In the genomic region with DNA sequence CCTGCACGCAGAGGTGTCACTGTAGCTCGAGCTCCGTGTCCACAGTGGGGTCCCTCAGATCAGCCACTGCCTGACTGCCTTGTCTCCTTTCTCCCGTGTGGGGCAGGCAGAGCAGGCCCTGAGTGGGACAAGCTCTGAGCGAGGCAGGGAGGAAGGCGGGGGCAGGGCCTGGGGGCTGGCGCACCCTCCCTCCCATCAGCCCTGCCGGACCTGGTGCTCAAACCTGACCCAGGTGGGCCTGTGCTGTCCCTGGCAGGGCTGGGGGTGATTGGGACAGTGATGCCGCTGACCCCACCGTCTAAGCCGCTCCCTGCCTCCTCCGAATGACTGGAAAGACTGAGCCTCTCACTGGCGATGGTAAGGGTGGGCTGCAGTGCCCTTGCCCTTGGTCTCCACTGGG, we compare ENCODE assay signal across 28 cellular contexts.
"Had no signal": no experiment of that assay in that cellular context is flagged by ENCODE, and none has a peak within 500 bp of the region (broad histone marks: within the 10 kb centered on the region; RNA-seq: fewer than 3 reads in every experiment).

No MANE protein-coding gene starts in this region.

- H3K36me3 ChIP-seq: stomach, suprapubic skin, thoracic aorta, thyroid gland, tibial artery, tibial nerve, transverse colon, upper lobe of left lung, upper lobe of right lung, uterus, vagina had no signal

- H3K4me3 Mint-ChIP-seq: stimulated activated effector memory CD8-positive, alpha-beta T cell treated with anti-CD3 and anti-CD28 coated beads, Interleukin-12 subunit alpha, Interleukin-12 subunit beta, amount 100 ng/mL, for 72 hours; stimulated activated memory B cell treated with anti-CD40 and anti-IgM and Interleukin-4, amounts not matched to agents 10 μg/mL and 1 μg/mL and 100 μg/mL, for 72 hours; stimulated activated naive B cell treated with anti-CD40 and anti-IgM and Interleukin-4, amounts not matched to agents 10 μg/mL and 1 μg/mL and 100 μg/mL, for 72 hours; stimulated activated naive CD8-positive, alpha-beta T cell treated with anti-CD3 and anti-CD28 coated beads, Interleukin-15, amount 100 ng/mL, for 72 hours; stimulated activated naive CD8-positive, alpha-beta T cell treated with anti-CD3 and anti-CD28 coated beads, Interleukin-15, Interleukin-2, amounts not matched to agents 100 ng/mL and 50 ng/mL, for 24 hours; type B pancreatic cell had no signal

- H3K9me3 ChIP-seq: testis, thyroid gland, transverse colon, upper lobe of right lung had no signal

- H3K36me3 Mint-ChIP-seq: stimulated activated effector memory CD8-positive, alpha-beta T cell treated with anti-CD3 and anti-CD28 coated beads, Interleukin-12 subunit alpha, Interleukin-12 subunit beta, amount 100 ng/mL, for 72 hours; stimulated activated memory B cell treated with anti-CD40 and anti-IgM and Interleukin-4, amounts not matched to agents 10 μg/mL and 1 μg/mL and 100 μg/mL, for 72 hours; stimulated activated naive B cell treated with anti-CD40 and anti-IgM and Interleukin-4, amounts not matched to agents 10 μg/mL and 1 μg/mL and 100 μg/mL, for 72 hours; type B pancreatic cell had no signal

- H3K27me3 ChIP-seq: testis, thyroid gland, tibial nerve, transverse colon, upper lobe of left lung, upper lobe of right lung, uterus, vagina had no signal

- H3K9me3 Mint-ChIP-seq: stimulated activated effector memory CD8-positive, alpha-beta T cell treated with anti-CD3 and anti-CD28 coated beads, Interleukin-12 subunit alpha, Interleukin-12 subunit beta, amount 100 ng/mL, for 72 hours; stimulated activated naive CD8-positive, alpha-beta T cell treated with anti-CD3 and anti-CD28 coated beads, Interleukin-15, Interleukin-2, amounts not matched to agents 100 ng/mL and 50 ng/mL, for 24 hours; type B pancreatic cell had no signal

- H3K4me1 Mint-ChIP-seq: stimulated activated effector memory CD8-positive, alpha-beta T cell treated with anti-CD3 and anti-CD28 coated beads, Interleukin-12 subunit alpha, Interleukin-12 subunit beta, amount 100 ng/mL, for 72 hours; stimulated activated memory B cell treated with anti-CD40 and anti-IgM and Interleukin-4, amounts not matched to agents 10 μg/mL and 1 μg/mL and 100 μg/mL, for 72 hours; stimulated activated naive B cell treated with anti-CD40 and anti-IgM and Interleukin-4, amounts not matched to agents 10 μg/mL and 1 μg/mL and 100 μg/mL, for 72 hours; stimulated activated naive CD8-positive, alpha-beta T cell treated with anti-CD3 and anti-CD28 coated beads, Interleukin-15, amount 100 ng/mL, for 72 hours had no signal

- H3K27ac Mint-ChIP-seq: stimulated activated effector memory CD8-positive, alpha-beta T cell treated with anti-CD3 and anti-CD28 coated beads, Interleukin-12 subunit alpha, Interleukin-12 subunit beta, amount 100 ng/mL, for 72 hours; stimulated activated memory B cell treated with anti-CD40 and anti-IgM and Interleukin-4, amounts not matched to agents 10 μg/mL and 1 μg/mL and 100 μg/mL, for 72 hours; stimulated activated naive B cell treated with anti-CD40 and anti-IgM and Interleukin-4, amounts not matched to agents 10 μg/mL and 1 μg/mL and 100 μg/mL, for 72 hours; stimulated activated naive CD8-positive, alpha-beta T cell treated with anti-CD3 and anti-CD28 coated beads, Interleukin-15, amount 100 ng/mL, for 72 hours; stimulated activated naive CD8-positive, alpha-beta T cell treated with anti-CD3 and anti-CD28 coated beads, Interleukin-15, Interleukin-2, amounts not matched to agents 100 ng/mL and 50 ng/mL, for 24 hours; type B pancreatic cell had no signal

- H3K27me3 Mint-ChIP-seq: stimulated activated naive B cell treated with anti-CD40 and anti-IgM and Interleukin-4, amounts not matched to agents 10 μg/mL and 1 μg/mL and 100 μg/mL, for 72 hours; stimulated activated naive CD8-positive, alpha-beta T cell treated with anti-CD3 and anti-CD28 coated beads, Interleukin-15, amount 100 ng/mL, for 72 hours; stimulated activated naive CD8-positive, alpha-beta T cell treated with anti-CD3 and anti-CD28 coated beads, Interleukin-15, Interleukin-2, amounts not matched to agents 100 ng/mL and 50 ng/mL, for 24 hours; type B pancreatic cell had no signal

- H3K27ac ChIP-seq: stomach, suprapubic skin, testis, thoracic aorta, thyroid gland, tibial artery, tibial nerve, transverse colon, upper lobe of left lung, upper lobe of right lung, uterus, vagina had no signal

- ATAC-seq: stimulated activated effector memory CD8-positive, alpha-beta T cell treated with anti-CD3 and anti-CD28 coated beads, Interleukin-12 subunit alpha, Interleukin-12 subunit beta, amount 100 ng/mL, for 72 hours; stimulated activated memory B cell treated with anti-CD40 and anti-IgM and Interleukin-4, amounts not matched to agents 10 μg/mL and 1 μg/mL and 100 μg/mL, for 72 hours; stimulated activated naive B cell treated with anti-CD40 and anti-IgM and Interleukin-4, amounts not matched to agents 10 μg/mL and 1 μg/mL and 100 μg/mL, for 72 hours; stimulated activated naive CD8-positive, alpha-beta T cell treated with anti-CD3 and anti-CD28 coated beads, Interleukin-15, amount 100 ng/mL, for 72 hours; stimulated activated naive CD8-positive, alpha-beta T cell treated with anti-CD3 and anti-CD28 coated beads, Interleukin-15, Interleukin-2, amounts not matched to agents 100 U/mL and 50 U/mL, for 24 hours; upper lobe of right lung had no signal

- H3K4me1 ChIP-seq: stomach, suprapubic skin, testis, thyroid gland, tibial artery, tibial nerve, transverse colon, upper lobe of left lung, upper lobe of right lung, uterus, vagina had no signal

- DNase-seq: stimulated activated CD4-positive, alpha-beta T cell treated with anti-CD3 and anti-CD28 coated beads, Interleukin-2, amount 100 ng/mL, for 48 hours; stimulated activated CD4-positive, alpha-beta T cell treated with anti-CD3 and anti-CD28 coated beads, Interleukin-4, amount 100 ng/mL, for 1 hour; stimulated activated CD4-positive, alpha-beta T cell treated with anti-CD3 and anti-CD28 coated beads, Interleukin-4, amount 100 ng/mL, for 24 hours; stimulated activated CD4-positive, alpha-beta T cell treated with anti-CD3 and anti-CD28 coated beads, Interleukin-4, amount 100 ng/mL, for 4 hours; stimulated activated CD8-positive, alpha-beta memory T cell treated with anti-CD3 and anti-CD28 coated beads, Interleukin-4, amount 100 ng/mL, for 48 hours; stimulated activated naive B cell treated with anti-CD40 and anti-IgM and Interleukin-4, amounts not matched to agents 10 μg/mL and 1 μg/mL and 100 μg/mL, for 72 hours; stimulated activated naive CD4-positive, alpha-beta T cell; stimulated activated naive CD4-positive, alpha-beta T cell treated with Interleukin-2 at 50 U/mL for 16 hours; stimulated activated naive CD8-positive, alpha-beta T cell treated with anti-CD3 and anti-CD28 coated beads, Interleukin-15, amount 100 ng/mL, for 72 hours; stimulated activated naive CD8-positive, alpha-beta T cell treated with anti-CD3 and anti-CD28 coated beads, Interleukin-15, Interleukin-2, amounts not matched to agents 100 U/mL and 50 U/mL, for 24 hours; stomach; substantia nigra; testis; thyroid gland; tibial artery; transverse colon; trophoblast cell; upper lobe of right lung; uterus had no signal

- H3K4me3 ChIP-seq: stomach, suprapubic skin, testis, thoracic aorta, thyroid gland, tibial artery, tibial nerve, transverse colon, upper lobe of left lung, upper lobe of right lung, uterus, vagina had no signal
